8 cellular contexts compared by ENCODE assay signal in the genomic region with DNA sequence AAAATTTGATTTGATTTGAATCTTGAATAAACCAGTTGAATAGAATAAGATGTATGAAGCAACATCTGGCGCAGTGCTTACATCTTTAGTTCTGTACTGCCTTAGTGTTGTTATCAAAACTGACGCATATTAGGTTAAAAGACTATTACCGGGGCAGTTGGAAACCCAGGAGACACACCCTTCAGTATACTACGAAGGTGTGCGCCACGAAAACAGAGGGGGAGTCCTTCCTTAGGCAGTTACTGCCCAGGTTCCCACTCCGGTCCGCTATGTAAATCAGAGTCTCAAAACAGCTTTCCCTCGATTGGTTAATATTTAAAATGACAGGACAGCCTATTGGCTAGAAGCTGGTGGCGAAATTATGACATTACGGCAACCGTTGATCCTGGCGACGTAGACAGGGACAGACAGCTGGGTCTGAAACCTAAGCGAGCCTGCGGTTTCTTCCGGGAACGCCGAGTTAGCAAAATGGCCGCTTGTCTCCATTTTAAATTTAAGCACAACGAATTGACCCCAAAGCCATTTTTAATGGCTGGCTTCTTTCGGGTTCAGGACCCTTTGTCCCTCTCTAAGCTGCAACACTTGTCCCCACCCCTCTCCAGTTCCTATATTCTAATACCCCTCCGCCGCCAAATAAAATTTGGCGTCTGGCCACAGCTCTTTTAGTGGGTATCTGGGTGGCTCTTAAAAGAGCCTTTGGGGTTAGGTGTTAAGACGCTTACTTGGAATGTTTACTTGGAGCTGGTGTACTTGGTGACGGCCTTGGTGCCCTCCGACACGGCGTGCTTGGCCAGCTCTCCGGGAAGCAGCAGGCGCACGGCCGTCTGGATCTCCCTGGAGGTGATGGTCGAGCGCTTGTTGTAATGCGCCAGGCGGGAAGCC. TPM values are rescaled to one million over a fixed set of nuclear protein-coding genes. Genes with fewer than 3 reads are reported as not detected.
DNase-seq lines count a peak whose midpoint lies in the region; ATAC-seq, FAIRE-seq and TF ChIP-seq lines count a peak whose summit lies in the region.

No MANE protein-coding gene starts in this region.

- no peaks in the 10 kb centered on the region for H3K9me3 ChIP-seq in BE2C

- no peaks in the 10 kb centered on the region for H3K36me3 ChIP-seq in BE2C

- H3K4me3 ChIP-seq in BE2C (ENCODE audit: low read depth, low read length), result peak overlapping the region; percentile 99

- DNase-seq in BE2C, result peak; percentile 91
- peak; percentile 22 for DNase-seq in GM19239 (ENCODE audit: insufficient read length, low spot score)
- DNase-seq in NCI-H524 treated with DMSO at 0.1 percent for 48 hours (lab: John Stamatoyannopoulos, UW), result peak; percentile 99
- peak; percentile 94 for DNase-seq in activated CD4-positive, alpha-beta T cell treated with anti-CD3 and anti-CD28 coated beads for 48 hours
- peak; percentile 100 for DNase-seq in kidney tubule cell (ENCODE audit: low spot score)
- DNase-seq in stimulated activated CD4-positive, alpha-beta T cell treated with anti-CD3 and anti-CD28 coated beads, Interleukin-1b, Interleukin-23, amount 100 ng/mL, for 1 hour (ENCODE audit: low read depth in 2 of 2), result peak; percentile 76 to 92

- no peak for TF ChIP-seq CTCF in BE2C (IDR thresholded peaks at IDR 0.05; ENCODE audit: low read depth, low read length)

- ATAC-seq in HG03457 (IDR thresholded peaks at IDR 0.05; ENCODE audit: unreplicated experiment), result peak; percentile 30

- peaks cover 2% of the 10 kb centered on the region; the same call in 1 of the 2 replicates for H3K4me1 ChIP-seq in BE2C

- H3K27me3 ChIP-seq in BE2C, result no peaks in the 10 kb centered on the region

- FAIRE-seq in GM19239 (lab: Jason Lieb, UNC) (peak; percentile 95), colon (lab: Jason Lieb, UNC) (peak; percentile 84)

RNA-seq across cellular contexts. Expression of a gene that starts 35.8 kb away (rescaled TPM):
- not detected for polyA plus RNA-seq in BE2C (2012; ENCODE audit: insufficient read depth, insufficient read length, low read depth)

Comparison
In these comparisons a context has a peak if more than half of its experiments do, and no peak if none do; other contexts are left out.
1. Peak in every context shown above with its lines: DNase-seq, ATAC-seq and H3K4me3 ChIP-seq.
2. DNase-seq: peak in every context shown above with its lines; median percentile 100 in kidney tubule cell; 99 in NCI-H524 treated with DMSO at 0.1 percent for 48 hours; 94 in activated CD4-positive, alpha-beta T cell treated with anti-CD3 and anti-CD28 coated beads for 48 hours; 91 in BE2C; 84 in stimulated activated CD4-positive, alpha-beta T cell treated with anti-CD3 and anti-CD28 coated beads, Interleukin-1b, Interleukin-23, amount 100 ng/mL, for 1 hour; 22 in GM19239.